1 cellular context compared by ENCODE assay signal in genomic region chr20:64083380-64084208, GRCh38.
A peak's percentile ranks its signal among the peaks of the same experiment; 100 is the strongest.
TF ChIP-seq lines count a peak whose summit lies in the region.

No MANE protein-coding gene starts in this region.

TF ChIP-seq in WTC11, 78 proteins besides CTCF, POLR2A, EP300 and RAD21 (continued from another document):
- TF ChIP-seq, protein P1, sequence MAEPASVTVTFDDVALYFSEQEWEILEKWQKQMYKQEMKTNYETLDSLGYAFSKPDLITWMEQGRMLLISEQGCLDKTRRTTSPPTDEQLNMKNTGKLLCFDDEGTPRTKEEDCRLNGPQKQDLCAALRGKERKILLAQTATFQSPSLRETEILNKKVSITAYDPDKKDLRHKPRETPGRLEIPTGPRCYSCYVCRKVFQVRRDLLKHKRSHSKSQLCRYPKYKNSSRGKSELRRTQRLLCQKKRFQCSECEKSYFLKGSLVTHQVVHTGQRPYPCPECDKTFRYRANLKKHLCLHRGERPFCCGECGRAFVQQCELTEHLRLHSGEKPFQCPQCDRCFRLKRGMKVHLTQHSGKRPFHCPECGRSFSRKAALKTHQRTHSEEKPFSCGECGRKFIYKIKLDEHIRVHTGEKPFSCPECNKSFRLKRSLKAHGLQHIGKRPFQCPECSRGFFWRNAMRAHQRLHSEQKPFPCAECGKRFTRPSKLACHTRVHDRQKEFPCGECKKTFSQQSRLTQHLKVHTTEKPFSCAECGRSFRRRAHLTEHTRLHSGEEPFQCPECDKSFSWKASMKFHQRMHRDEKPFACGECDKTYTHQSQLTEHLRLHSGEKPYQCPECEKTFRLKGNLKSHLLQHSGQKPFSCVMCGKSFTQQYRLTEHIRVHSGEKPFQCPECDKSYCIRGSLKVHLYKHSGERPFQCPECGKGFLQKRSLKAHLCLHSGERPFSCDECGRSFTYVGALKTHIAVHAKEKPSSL (CRISPR knock-in tag; conservative IDR thresholded peaks at IDR 0.05): no peak
- peak; percentile 84 for TF ChIP-seq ZNF423 (CRISPR knock-in tag; IDR thresholded peaks at IDR 0.05)
- TF ChIP-seq CREB1 (CRISPR knock-in tag; IDR thresholded peaks at IDR 0.05): no peak
- TF ChIP-seq USF1 (CRISPR knock-in tag; IDR thresholded peaks at IDR 0.05): no peak
- TF ChIP-seq FOXJ3 (CRISPR knock-in tag; IDR thresholded peaks at IDR 0.05; ENCODE audit: borderline replicate concordance): no peak
- TF ChIP-seq, protein P2, sequence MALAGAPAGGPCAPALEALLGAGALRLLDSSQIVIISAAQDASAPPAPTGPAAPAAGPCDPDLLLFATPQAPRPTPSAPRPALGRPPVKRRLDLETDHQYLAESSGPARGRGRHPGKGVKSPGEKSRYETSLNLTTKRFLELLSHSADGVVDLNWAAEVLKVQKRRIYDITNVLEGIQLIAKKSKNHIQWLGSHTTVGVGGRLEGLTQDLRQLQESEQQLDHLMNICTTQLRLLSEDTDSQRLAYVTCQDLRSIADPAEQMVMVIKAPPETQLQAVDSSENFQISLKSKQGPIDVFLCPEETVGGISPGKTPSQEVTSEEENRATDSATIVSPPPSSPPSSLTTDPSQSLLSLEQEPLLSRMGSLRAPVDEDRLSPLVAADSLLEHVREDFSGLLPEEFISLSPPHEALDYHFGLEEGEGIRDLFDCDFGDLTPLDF (CRISPR knock-in tag; IDR thresholded peaks at IDR 0.05): no peak
- TF ChIP-seq E2F4 (CRISPR knock-in tag; IDR thresholded peaks at IDR 0.05; ENCODE audit: borderline replicate concordance, low read depth): 0 out of 2 replicates have a peak, but pooled peaks have one; percentile 57
- no peak for TF ChIP-seq TEAD4 (CRISPR knock-in tag; IDR thresholded peaks at IDR 0.05)
- no peak for TF ChIP-seq OVOL2 (CRISPR knock-in tag; IDR thresholded peaks at IDR 0.05; ENCODE audit: borderline replicate concordance)
- no peak for TF ChIP-seq ZBTB21 (CRISPR knock-in tag; IDR thresholded peaks at IDR 0.05; ENCODE audit: borderline replicate concordance)
- no peak for TF ChIP-seq ZNF416 (CRISPR knock-in tag; IDR thresholded peaks at IDR 0.05)
- no peak for TF ChIP-seq NR1H2 (CRISPR knock-in tag; IDR thresholded peaks at IDR 0.05)
- no peak for TF ChIP-seq TP53 (CRISPR knock-in tag; IDR thresholded peaks at IDR 0.05)
- peak; percentile 93; the same call in 1 of the 2 replicates for TF ChIP-seq HMGXB4 (CRISPR knock-in tag; IDR thresholded peaks at IDR 0.05)
- TF ChIP-seq MLX (CRISPR knock-in tag; IDR thresholded peaks at IDR 0.05): no peak
- TF ChIP-seq, protein P3, sequence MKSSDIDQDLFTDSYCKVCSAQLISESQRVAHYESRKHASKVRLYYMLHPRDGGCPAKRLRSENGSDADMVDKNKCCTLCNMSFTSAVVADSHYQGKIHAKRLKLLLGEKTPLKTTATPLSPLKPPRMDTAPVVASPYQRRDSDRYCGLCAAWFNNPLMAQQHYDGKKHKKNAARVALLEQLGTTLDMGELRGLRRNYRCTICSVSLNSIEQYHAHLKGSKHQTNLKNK (CRISPR knock-in tag; IDR thresholded peaks at IDR 0.05): no peak
- TF ChIP-seq SMAD3 (CRISPR knock-in tag; IDR thresholded peaks at IDR 0.05; ENCODE audit: borderline replicate concordance): no peak
- no peak; the same call in 1 of the 2 replicates for TF ChIP-seq CREM (CRISPR knock-in tag; IDR thresholded peaks at IDR 0.05)
- TF ChIP-seq ZNF232 (CRISPR knock-in tag; IDR thresholded peaks at IDR 0.05): no peak
- 0 out of 2 replicates have a peak, but pooled peaks have one; percentile 16 for TF ChIP-seq ZNF263 (CRISPR knock-in tag; IDR thresholded peaks at IDR 0.05; ENCODE audit: low read depth)
- TF ChIP-seq FOXP4 (CRISPR knock-in tag; IDR thresholded peaks at IDR 0.05): peak; percentile 69; the same call in 1 of the 2 replicates
- no peak for TF ChIP-seq ZNF121 (CRISPR knock-in tag; IDR thresholded peaks at IDR 0.05)
- TF ChIP-seq ARID4B (CRISPR knock-in tag; IDR thresholded peaks at IDR 0.05; ENCODE audit: borderline replicate concordance): peak; percentile 45; the same call in 1 of the 2 replicates
- TF ChIP-seq SP1 (CRISPR knock-in tag; conservative IDR thresholded peaks at IDR 0.05): 0 out of 2 replicates have a peak, but pooled peaks have one; percentile 26
- TF ChIP-seq ZNF317 (CRISPR knock-in tag; IDR thresholded peaks at IDR 0.05; ENCODE audit: borderline replicate concordance, low read depth): no peak
- TF ChIP-seq RORB (CRISPR knock-in tag; IDR thresholded peaks at IDR 0.05): no peak
- TF ChIP-seq, protein P4, sequence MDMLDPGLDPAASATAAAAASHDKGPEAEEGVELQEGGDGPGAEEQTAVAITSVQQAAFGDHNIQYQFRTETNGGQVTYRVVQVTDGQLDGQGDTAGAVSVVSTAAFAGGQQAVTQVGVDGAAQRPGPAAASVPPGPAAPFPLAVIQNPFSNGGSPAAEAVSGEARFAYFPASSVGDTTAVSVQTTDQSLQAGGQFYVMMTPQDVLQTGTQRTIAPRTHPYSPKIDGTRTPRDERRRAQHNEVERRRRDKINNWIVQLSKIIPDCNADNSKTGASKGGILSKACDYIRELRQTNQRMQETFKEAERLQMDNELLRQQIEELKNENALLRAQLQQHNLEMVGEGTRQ (CRISPR knock-in tag; IDR thresholded peaks at IDR 0.05): no peak
- no peak for TF ChIP-seq IRF1 (CRISPR knock-in tag; IDR thresholded peaks at IDR 0.05)
- no peak for TF ChIP-seq NR3C1 (CRISPR knock-in tag; conservative IDR thresholded peaks at IDR 0.05; ENCODE audit: low read depth)
